In the genomic region with DNA sequence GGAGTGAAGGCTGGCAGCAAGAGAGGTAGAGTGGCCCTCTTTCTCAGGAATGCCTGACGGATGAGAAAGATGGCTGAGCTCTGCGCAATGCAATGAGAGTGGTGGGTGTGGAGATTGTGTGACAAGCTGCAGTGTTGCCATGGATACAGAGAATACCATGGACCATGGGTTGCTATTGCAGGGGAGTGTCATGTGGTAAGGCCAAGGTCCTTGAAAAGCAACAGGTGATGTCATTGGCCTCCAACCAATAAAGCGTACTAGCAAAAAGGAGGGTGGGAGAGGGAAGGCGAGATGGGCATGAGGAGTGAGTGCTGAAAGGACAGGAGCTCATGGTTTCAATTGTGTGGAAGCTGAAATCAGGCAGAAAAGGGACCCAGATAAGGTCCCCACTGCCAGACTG, we compare ENCODE assay signal across 18 cellular contexts. TPM values are rescaled to one million over a fixed set of nuclear protein-coding genes. Genes with fewer than 3 reads are reported as not detected.
DNase-seq lines count a peak whose midpoint lies in the region; ATAC-seq lines count a peak whose summit lies in the region.
"Had no signal": no experiment of that assay in that cellular context is flagged by ENCODE, and none has a peak within 500 bp of the region (broad histone marks: within the 10 kb centered on the region; RNA-seq: fewer than 3 reads in every experiment).

No MANE protein-coding gene starts in this region.

- H3K4me1 ChIP-seq in CD4-positive, CD25-positive, alpha-beta regulatory T cell (ENCODE audit: control insufficient read depth, insufficient read depth, low read length, poor library complexity, severe bottlenecking), result peaks cover 15% of the 10 kb centered on the region
- H3K4me1 ChIP-seq: SJSA1 had no signal

- no peaks in the 10 kb centered on the region for H3K9me3 Mint-ChIP-seq in CD4-positive, CD25-positive, alpha-beta regulatory T cell

- H3K27me3 Mint-ChIP-seq in CD4-positive, CD25-positive, alpha-beta regulatory T cell, result no peaks in the 10 kb centered on the region

- no peaks in the 10 kb centered on the region for H3K27me3 ChIP-seq in CD4-positive, CD25-positive, alpha-beta regulatory T cell (ENCODE audit: control insufficient read depth, insufficient read depth, low read length)
- H3K27me3 ChIP-seq: SJSA1 had no signal

- H3K4me1 Mint-ChIP-seq in CD4-positive, CD25-positive, alpha-beta regulatory T cell, result peaks cover 0 to 32% (median 4%) of the 10 kb centered on the region in 4 donors

- ATAC-seq in CD4-positive, CD25-positive, alpha-beta regulatory T cell (ENCODE audit: low read depth in 2 of 2), result no peak
- ATAC-seq in GM18511 (IDR thresholded peaks at IDR 0.05; ENCODE audit: unreplicated experiment), result no peak
- ATAC-seq: HepG2 had no signal

- H3K36me3 ChIP-seq in CD4-positive, CD25-positive, alpha-beta regulatory T cell (ENCODE audit: control insufficient read depth, insufficient read depth, low read length), result no peaks in the 10 kb centered on the region
- H3K36me3 ChIP-seq: BLaER1 treated with 17β-estradiol and CSF1 and Interleukin-3, amounts not matched to agents 10 nM and 100 nM; SJSA1 had no signal

- no peak overlapping the region for H3K4me3 ChIP-seq in CD4-positive, CD25-positive, alpha-beta regulatory T cell (ENCODE audit: low read depth, low read length)
- H3K4me3 ChIP-seq: BLaER1 treated with 17β-estradiol and CSF1 and Interleukin-3, amounts not matched to agents 10 nM and 100 nM; SJSA1 had no signal

- H3K9me3 ChIP-seq in CD4-positive, CD25-positive, alpha-beta regulatory T cell (ENCODE audit: control insufficient read depth in 2 of 2, low read length in 2 of 2), result no peaks in the 10 kb centered on the region
- H3K9me3 ChIP-seq: SJSA1 had no signal

- peak overlapping the region in 2 of 3 donors; percentile 45 to 86 for H3K27ac Mint-ChIP-seq in CD4-positive, CD25-positive, alpha-beta regulatory T cell

- H3K27ac ChIP-seq in CD4-positive, CD25-positive, alpha-beta regulatory T cell (ENCODE audit: insufficient read depth, low read length, poor library complexity, severe bottlenecking), result no peak overlapping the region
- H3K27ac ChIP-seq: BLaER1 treated with 17β-estradiol and CSF1 and Interleukin-3, amounts not matched to agents 10 nM and 100 nM; KMS-11; SJSA1 had no signal

- H3K4me3 Mint-ChIP-seq in CD4-positive, CD25-positive, alpha-beta regulatory T cell, result no peak overlapping the region

- H3K36me3 Mint-ChIP-seq in CD4-positive, CD25-positive, alpha-beta regulatory T cell, result no peaks in the 10 kb centered on the region

- DNase-seq in NCI-H1436 (lab: John Stamatoyannopoulos, UW), result peak; percentile 4
- no peak for DNase-seq in NCI-H1436 treated with DMSO at 0.1 percent for 48 hours (lab: John Stamatoyannopoulos, UW)
- DNase-seq in CD4-positive, CD25-positive, alpha-beta regulatory T cell, result no peak
- peak; percentile 1 for DNase-seq in amniotic epithelial cell (ENCODE audit: low read depth)
- DNase-seq in left kidney (ENCODE audit: low read depth, low spot score), result peak; percentile 59
- DNase-seq in NCI-H187 (lab: John Stamatoyannopoulos, UW), result no peak
- DNase-seq: DMS153, GOT3, NCI-H1048, NCI-H2029, NCI-H446 treated with DMSO at 0.1 percent for 48 hours, NCI-H82 had no signal

RNA-seq across cellular contexts. Expression of a gene that starts 1.8 kb away (rescaled TPM):
- 0.37 TPM for total RNA-seq in CD4-positive, CD25-positive, alpha-beta regulatory T cell
- polyA plus RNA-seq in CD4-positive, CD25-positive, alpha-beta regulatory T cell, result under 1 TPM; 0.15 to 0.47 (median 0.26) TPM
- total RNA-seq: HepG2, M059J had no signal
- polyA plus RNA-seq: HepG2 had no signal

Comparison
In these comparisons a context has a peak if more than half of its experiments do, and no peak if none do; other contexts are left out.
1. DNase-seq: peak in NCI-H1436 (single experiment), amniotic epithelial cell (single experiment) and left kidney (single experiment); none in NCI-H1436 treated with DMSO at 0.1 percent for 48 hours (single experiment), CD4-positive, CD25-positive, alpha-beta regulatory T cell (0 of 3) and NCI-H187 (0 of 2).